In genomic region chr1:170010443-170010842, GRCh38 we compare ENCODE assay signal across 8 cellular contexts.
DNase-seq lines count a peak whose midpoint lies in the region; ATAC-seq and TF ChIP-seq lines count a peak whose summit lies in the region.

No MANE protein-coding gene starts in this region.

- H3K4me1 Mint-ChIP-seq in GM23338, result no peaks in the 10 kb centered on the region
- H3K4me1 Mint-ChIP-seq in activated CD4-positive, alpha-beta memory T cell treated with anti-CD3 and anti-CD28 coated beads for 36 hours (ENCODE audit: low read depth), result no peaks in the 10 kb centered on the region

- no peak for ATAC-seq in GM23338
- no peak for ATAC-seq in foreskin keratinocyte
- ATAC-seq in GM19351 (IDR thresholded peaks at IDR 0.05; ENCODE audit: unreplicated experiment), result no peak
- ATAC-seq in HG02588 (IDR thresholded peaks at IDR 0.05; ENCODE audit: unreplicated experiment), result no peak

- intact Hi-C loops in activated CD4-positive, alpha-beta memory T cell treated with anti-CD3 and anti-CD28 coated beads for 36 hours (cut with micrococcal nuclease), result no loop called here

- H3K9me3 Mint-ChIP-seq in GM23338, result peaks cover 7% of the 10 kb centered on the region; the same call in 1 of the 3 replicates
- H3K9me3 Mint-ChIP-seq in activated CD4-positive, alpha-beta memory T cell treated with anti-CD3 and anti-CD28 coated beads for 36 hours, result peaks cover 5% of the 10 kb centered on the region

- H3K27ac ChIP-seq in GM23338 (ENCODE audit: low read depth), result no peak overlapping the region
- H3K27ac ChIP-seq in foreskin keratinocyte, result no peak overlapping the region

- H3K27me3 Mint-ChIP-seq in GM23338 (ENCODE audit: insufficient read depth, low read depth, poor library complexity), result no peaks in the 10 kb centered on the region
- no peaks in the 10 kb centered on the region for H3K27me3 Mint-ChIP-seq in activated CD4-positive, alpha-beta memory T cell treated with anti-CD3 and anti-CD28 coated beads for 36 hours

- H3K4me3 Mint-ChIP-seq in GM23338, result no peak overlapping the region
- no peak overlapping the region for H3K4me3 Mint-ChIP-seq in activated CD4-positive, alpha-beta memory T cell treated with anti-CD3 and anti-CD28 coated beads for 36 hours

- H3K27ac Mint-ChIP-seq in GM23338, result no peak overlapping the region
- no peak overlapping the region for H3K27ac Mint-ChIP-seq in activated CD4-positive, alpha-beta memory T cell treated with anti-CD3 and anti-CD28 coated beads for 36 hours

- no peaks in the 10 kb centered on the region for H3K36me3 ChIP-seq in GM23338 (ENCODE audit: insufficient read depth)

- H3K4me2 ChIP-seq in GM23338, result no peak overlapping the region

- no peaks in the 10 kb centered on the region for H3K4me1 ChIP-seq in GM23338 (ENCODE audit: insufficient read depth)
- no peaks in the 10 kb centered on the region for H3K4me1 ChIP-seq in foreskin keratinocyte

- no peak overlapping the region for H3K4me3 ChIP-seq in GM23338

- POLR2A ChIA-PET in activated CD4-positive, alpha-beta memory T cell treated with anti-CD3 and anti-CD28 coated beads for 36 hours (lab: Charles Lee), result no interaction called here

- H3K36me3 Mint-ChIP-seq in GM23338 (ENCODE audit: low read depth), result no peaks in the 10 kb centered on the region
- H3K36me3 Mint-ChIP-seq in activated CD4-positive, alpha-beta memory T cell treated with anti-CD3 and anti-CD28 coated beads for 36 hours, result peaks cover 13% of the 10 kb centered on the region

- H3F3A ChIP-seq in GM23338 (replicated peaks; ENCODE audit: low read depth), result no peaks in the 10 kb centered on the region

- CTCF ChIA-PET in activated CD4-positive, alpha-beta memory T cell treated with anti-CD3 and anti-CD28 coated beads for 36 hours (lab: Charles Lee), result no interaction called here

- no peaks in the 10 kb centered on the region for H3K79me2 ChIP-seq in GM23338 (replicated peaks; ENCODE audit: insufficient read depth)

- H4K20me1 ChIP-seq in GM23338 (replicated peaks; ENCODE audit: insufficient read depth), result no peaks in the 10 kb centered on the region

- no peaks in the 10 kb centered on the region for H3K27me3 ChIP-seq in GM23338 (ENCODE audit: insufficient read depth)
- no peaks in the 10 kb centered on the region for H3K27me3 ChIP-seq in foreskin keratinocyte

- peak; percentile 61 to 70 for TF ChIP-seq CTCF in GM23338 (conservative IDR thresholded peaks at IDR 0.05; ENCODE audit: low read depth in 2 of 2)
- TF ChIP-seq CTCF in foreskin keratinocyte (conservative IDR thresholded peaks at IDR 0.05), result peak; percentile 67

- no peak overlapping the region for H2AFZ ChIP-seq in GM23338

- peak; percentile 14 for DNase-seq in AG20443 (ENCODE audit: low spot score)
- DNase-seq in GM23338 (ENCODE audit: low spot score), result peak; percentile 65
- DNase-seq in RPMI7951 (ENCODE audit: low read depth), result peak; percentile 58
- peak; percentile 2 to 20 for DNase-seq in foreskin keratinocyte
- no peak for DNase-seq in OCI-M2 (lab: John Stamatoyannopoulos, UW; ENCODE audit: unreplicated experiment)
- DNase-seq in activated CD4-positive, alpha-beta memory T cell treated with anti-CD3 and anti-CD28 coated beads for 36 hours, result no peak

- no peaks in the 10 kb centered on the region for H3K9me2 ChIP-seq in GM23338 (ENCODE audit: insufficient read depth)

TF ChIP-seq in GM23338, 12 proteins besides CTCF, POLR2A, EP300 and RAD21 (continues in another document):
- no peak for TF ChIP-seq POLR2AphosphoS5 (IDR thresholded peaks at IDR 0.05; ENCODE audit: low read depth)
- no peak for TF ChIP-seq REST (IDR thresholded peaks at IDR 0.05; ENCODE audit: unreplicated experiment)
- no peak for TF ChIP-seq EZH2 (IDR thresholded peaks at IDR 0.05; ENCODE audit: low read depth, unreplicated experiment)
- no peak for TF ChIP-seq ZNF462 (CRISPR knock-in tag; IDR thresholded peaks at IDR 0.05)
- TF ChIP-seq ZNF331 (CRISPR knock-in tag; IDR thresholded peaks at IDR 0.05; ENCODE audit: low read depth), result no peak
- no peak for TF ChIP-seq ZNF114 (CRISPR knock-in tag; IDR thresholded peaks at IDR 0.05)
- no peak for TF ChIP-seq EZH2phosphoT487 (IDR thresholded peaks at IDR 0.05; ENCODE audit: unreplicated experiment)
- no peak for TF ChIP-seq NANOG (IDR thresholded peaks at IDR 0.05; ENCODE audit: borderline replicate concordance)

Comparison
In these comparisons a context has a peak if more than half of its experiments do, and no peak if none do; other contexts are left out.
1. DNase-seq: peak in AG20443 (single experiment), GM23338 (single experiment), RPMI7951 (single experiment) and foreskin keratinocyte (2 of 2); none in OCI-M2 (single experiment) and activated CD4-positive, alpha-beta memory T cell treated with anti-CD3 and anti-CD28 coated beads for 36 hours (single experiment).